Comparison of ENCODE assay signal across 9 cellular contexts in the genomic region with DNA sequence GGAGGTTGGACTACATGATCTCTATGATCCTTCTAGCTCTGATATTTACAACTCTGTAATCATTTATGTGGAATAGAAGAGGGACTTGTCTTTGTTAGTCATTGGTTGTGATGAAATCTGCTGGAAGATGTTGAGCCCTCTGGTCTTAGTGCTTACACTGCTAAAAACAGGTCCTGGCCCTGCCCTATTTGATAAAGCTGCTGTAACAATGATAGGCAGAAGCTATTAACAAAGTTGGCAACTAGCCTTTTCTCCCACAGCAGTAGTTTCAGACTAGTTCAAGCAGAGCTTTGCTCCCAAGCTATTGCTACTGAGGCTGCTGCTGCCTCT.
DNase-seq lines count a peak whose midpoint lies in the region; FAIRE-seq and TF ChIP-seq lines count a peak whose summit lies in the region.
"Had no signal": no experiment of that assay in that cellular context is flagged by ENCODE, and none has a peak within 500 bp of the region (broad histone marks: within the 10 kb centered on the region; RNA-seq: fewer than 3 reads in every experiment).

No MANE protein-coding gene starts in this region.

- peak overlapping the region; percentile 78 for H3K4me2 ChIP-seq in neural progenitor cell
- H3K4me2 ChIP-seq: PC-9 had no signal

- H3K27me3 ChIP-seq in esophagus muscularis mucosa (no peaks in the 10 kb centered on the region), neural progenitor cell (no peaks in the 10 kb centered on the region)

- H3K36me3 Mint-ChIP-seq in neural progenitor cell: peaks cover 27% of the 10 kb centered on the region

- H3K4me3 ChIP-seq in esophagus muscularis mucosa: no peak overlapping the region
- peak overlapping the region; percentile 29 for H3K4me3 ChIP-seq in neural progenitor cell
- H3K4me3 ChIP-seq: PC-9 had no signal

- peaks cover under 1% of the 10 kb centered on the region for H4K20me1 ChIP-seq in neural progenitor cell (ENCODE audit: low read depth)

- H3K9me3 ChIP-seq in esophagus muscularis mucosa (no peaks in the 10 kb centered on the region), neural progenitor cell (ENCODE audit: low read depth) (no peaks in the 10 kb centered on the region)

- peaks cover 27 to 75% (median 58%) of the 10 kb centered on the region in 4 donors for H3K4me1 ChIP-seq in esophagus muscularis mucosa
- peaks cover 36% of the 10 kb centered on the region for H3K4me1 ChIP-seq in neural progenitor cell

- peaks cover 13% of the 10 kb centered on the region for H3K9me3 Mint-ChIP-seq in neural progenitor cell

- H3K4me1 Mint-ChIP-seq in neural progenitor cell: peaks cover 53% of the 10 kb centered on the region

- peak overlapping the region; percentile 43 for H3K4me3 Mint-ChIP-seq in neural progenitor cell

- H3K9ac ChIP-seq in neural progenitor cell: no peak overlapping the region

- TF ChIP-seq CTCF in esophagus muscularis mucosa (IDR thresholded peaks at IDR 0.05) (no peak), neural progenitor cell (IDR thresholded peaks at IDR 0.05) (no peak)

- TF ChIP-seq EP300 in esophagus muscularis mucosa (IDR thresholded peaks at IDR 0.05): no peak

- H3K27ac ChIP-seq in esophagus muscularis mucosa (replicated peaks in 1 of 4) (peak overlapping the region; percentile 39 to 62 (median 49)), neural progenitor cell (peak overlapping the region; percentile 91)
- H3K27ac ChIP-seq: PC-9 had no signal

- peaks cover 51% of the 10 kb centered on the region for H3F3A ChIP-seq in neural progenitor cell (ENCODE audit: low read depth)

- H3K36me3 ChIP-seq in esophagus muscularis mucosa: peaks cover 0 to 11% (median 0%) of the 10 kb centered on the region in 4 donors
- H3K36me3 ChIP-seq in neural progenitor cell: peaks cover 10% of the 10 kb centered on the region

- H3K27ac Mint-ChIP-seq in neural progenitor cell: peak overlapping the region; percentile 99

- H2AFZ ChIP-seq in neural progenitor cell (replicated peaks): no peak overlapping the region
- H2AFZ ChIP-seq: PC-9 had no signal

- TF ChIP-seq POLR2A in esophagus muscularis mucosa (IDR thresholded peaks at IDR 0.05; ENCODE audit: low read depth): no peak

- H3K79me2 ChIP-seq in neural progenitor cell (ENCODE audit: low read depth): peaks cover 96% of the 10 kb centered on the region

- H3K27me3 Mint-ChIP-seq in neural progenitor cell (ENCODE audit: insufficient read depth, low read depth): peaks cover 4% of the 10 kb centered on the region

- peak; percentile 70 for FAIRE-seq in GM19239 (lab: Jason Lieb, UNC)
- no peak for FAIRE-seq in RCC 7860 (lab: Jason Lieb, UNC)

- intact Hi-C loops in esophagus muscularis mucosa (cut with DNase I): no loop called here

- no peak for DNase-seq in GM19239 (ENCODE audit: insufficient read length, low spot score)
- DNase-seq in RCC 7860 (ENCODE audit: low spot score): peak; percentile 36
- DNase-seq in esophagus muscularis mucosa (ENCODE audit: extremely low spot score): no peak
- DNase-seq in neural progenitor cell (ENCODE audit: low spot score): peak; percentile 15
- DNase-seq in stimulated activated naive CD4-positive, alpha-beta T cell (lab: John Stamatoyannopoulos, UW): no peak
- no peak for DNase-seq in NCI-H1417 treated with DMSO at 0.1 percent for 48 hours (lab: John Stamatoyannopoulos, UW)
- no peak for DNase-seq in NCI-H69 (lab: John Stamatoyannopoulos, UW)
- no peak for DNase-seq in NOMO-1 treated with dmso at 0.1 percent for 144 hours (lab: John Stamatoyannopoulos, UW; ENCODE audit: unreplicated experiment)

Comparison
In these comparisons a context has a peak if more than half of its experiments do, and no peak if none do; other contexts are left out.
1. DNase-seq: peak in RCC 7860 (single experiment) and neural progenitor cell (single experiment); none in GM19239 (single experiment), esophagus muscularis mucosa (single experiment), stimulated activated naive CD4-positive, alpha-beta T cell (0 of 6), NCI-H1417 treated with DMSO at 0.1 percent for 48 hours (single experiment), NCI-H69 (single experiment) and NOMO-1 treated with dmso at 0.1 percent for 144 hours (single experiment).